17 cellular contexts compared by ENCODE assay signal in the genomic region with DNA sequence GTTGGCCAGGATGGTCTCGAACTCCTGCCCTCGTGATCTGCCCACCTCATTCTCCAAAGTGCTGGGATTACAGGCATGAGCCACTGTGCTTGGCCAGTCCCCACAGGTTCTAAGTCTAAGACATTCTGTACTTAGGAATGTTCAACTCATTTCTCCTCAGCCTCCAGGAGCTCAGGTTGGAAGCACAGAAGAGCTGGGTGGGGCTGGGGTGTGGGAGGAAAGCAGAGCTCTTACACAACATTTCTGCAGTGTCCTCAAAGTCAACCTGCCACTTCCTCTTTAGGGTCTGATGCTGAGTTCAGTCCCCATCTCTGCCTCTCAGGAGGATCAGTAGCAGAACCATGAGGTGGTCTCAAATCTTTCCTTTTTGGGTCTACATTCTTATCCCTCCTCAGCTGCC.
"Had no signal": no experiment of that assay in that cellular context is flagged by ENCODE, and none has a peak within 500 bp of the region (broad histone marks: within the 10 kb centered on the region; RNA-seq: fewer than 3 reads in every experiment).

No MANE protein-coding gene starts in this region.

- H3K27ac ChIP-seq: esophagus muscularis mucosa, skin epidermis, tibial artery had no signal

- H3K27me3 ChIP-seq: heart left ventricle, tibial artery had no signal

- H3K9me3 ChIP-seq: tibial artery had no signal

- H3K4me3 ChIP-seq: dorsolateral prefrontal cortex, esophagus muscularis mucosa, heart left ventricle, skin epidermis, tibial artery had no signal

- H3K36me3 ChIP-seq: esophagus muscularis mucosa, heart left ventricle, tibial artery had no signal

- H3K4me1 ChIP-seq: esophagus muscularis mucosa, tibial artery had no signal

- ATAC-seq: right cardiac atrium had no signal

- DNase-seq: activated CD4-positive, alpha-beta T cell treated with anti-CD3 and anti-CD28 coated beads, Interleukin-2, amount 10 ng/mL, durations not matched to agents 7 days and 5 days; activated CD4-positive, CD25-positive, alpha-beta regulatory T cell; activated CD8-positive, alpha-beta memory T cell treated with anti-CD3 and anti-CD28 coated beads for 24 hours; activated gamma-delta T cell treated with Interleukin-2 at 50 U/mL for 16 hours; activated naive CD8-positive, alpha-beta T cell treated with anti-CD3 and anti-CD28 coated beads, Interleukin-2, amount 10 ng/mL, durations not matched to agents 7 days and 5 days; heart left ventricle; immature natural killer cell; mesendoderm; nephron progenitor cell; right cardiac atrium; stimulated activated CD4-positive, alpha-beta T cell treated with anti-CD3 and anti-CD28 coated beads, Interleukin-15, amount 100 ng/mL, for 24 hours; stimulated activated CD4-positive, alpha-beta T cell treated with anti-CD3 and anti-CD28 coated beads, Interleukin-4, amount 100 ng/mL, for 1 hour; stimulated activated naive CD4-positive, alpha-beta T cell; tibial artery had no signal
